In the genomic region with DNA sequence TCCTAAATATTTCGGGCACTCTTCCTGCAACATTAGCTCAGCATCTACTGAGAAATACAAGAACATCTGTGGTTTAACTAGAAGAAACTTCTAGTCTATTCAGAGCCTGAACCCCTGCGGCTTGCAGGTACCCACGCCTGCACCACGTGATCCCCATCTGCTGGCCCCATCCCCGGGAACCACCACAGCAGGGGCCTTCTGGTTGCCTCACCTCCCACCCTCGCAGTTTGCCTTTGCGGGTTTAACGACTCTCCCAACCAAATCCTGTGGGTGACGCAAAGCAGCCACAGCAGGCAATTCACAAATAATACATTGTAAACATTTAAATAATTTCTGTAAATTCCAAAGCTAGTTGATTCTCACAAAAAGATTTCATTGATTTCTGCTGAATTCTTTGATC, we compare ENCODE assay signal across 16 cellular contexts.
DNase-seq lines count a peak whose midpoint lies in the region; FAIRE-seq and TF ChIP-seq lines count a peak whose summit lies in the region.
"Had no signal": no experiment of that assay in that cellular context is flagged by ENCODE, and none has a peak within 500 bp of the region (broad histone marks: within the 10 kb centered on the region; RNA-seq: fewer than 3 reads in every experiment).

No MANE protein-coding gene starts in this region.

- no peak overlapping the region for H3K9ac ChIP-seq in endodermal cell (ENCODE audit: extremely low read depth, low read length, poor library complexity, severe bottlenecking)

- H3K36me3 ChIP-seq in endodermal cell (ENCODE audit: control insufficient read depth, insufficient read depth, low read length): no peaks in the 10 kb centered on the region
- H3K36me3 ChIP-seq: HAP-1, neutrophil had no signal

- no peaks in the 10 kb centered on the region for H3K4me1 ChIP-seq in endodermal cell (ENCODE audit: control insufficient read depth, insufficient read depth, low read length)
- H3K4me1 ChIP-seq: Caco-2, HAP-1 had no signal

- peak; percentile 18 for DNase-seq in activated CD4-positive, alpha-beta T cell treated with anti-CD3 and anti-CD28 coated beads for 48 hours
- DNase-seq in activated CD4-positive, alpha-beta T cell treated with anti-CD3 and anti-CD28 coated beads, Interleukin-2, amount 50 U/mL, for 4 hours: no peak
- DNase-seq in MV-4-11 (lab: John Stamatoyannopoulos, UW) (peak; percentile 88), endodermal cell (no peak), islet precursor cell (no peak), frontal cortex (ENCODE audit: low spot score in 2 of 2) (no peak)
- peak; percentile 5 for DNase-seq in activated gamma-delta T cell treated with anti-CD3 and anti-CD28 coated beads, Interleukin-2, amount 50 U/mL, for 16 hours (ENCODE audit: low read depth)
- DNase-seq in stimulated activated CD8-positive, alpha-beta memory T cell treated with anti-CD3 and anti-CD28 coated beads, Interleukin-15, amount 100 ng/mL, for 4 hours (ENCODE audit: low read depth in 2 of 2): peak; percentile 10 to 17
- DNase-seq: ACHN, anterior cingulate cortex, Caco-2, MM.1S had no signal

- H3K27ac Mint-ChIP-seq in endodermal cell: no peak overlapping the region
- H3K27ac Mint-ChIP-seq: dendritic cell treated with granulocyte-macrophage colony-stimulating factor and Interleukin-4, amounts not matched to agents 40 ng/mL and 50 ng/mL, for 4 days had no signal

- H3K27me3 Mint-ChIP-seq in endodermal cell (ENCODE audit: insufficient read depth): peaks cover 2% of the 10 kb centered on the region
- H3K27me3 Mint-ChIP-seq: dendritic cell treated with granulocyte-macrophage colony-stimulating factor and Interleukin-4, amounts not matched to agents 40 ng/mL and 50 ng/mL, for 4 days had no signal

- H3K36me3 Mint-ChIP-seq in endodermal cell (ENCODE audit: low read depth): no peaks in the 10 kb centered on the region

- no peaks in the 10 kb centered on the region for H3K9me3 Mint-ChIP-seq in endodermal cell

- no peak overlapping the region for H3K4me3 Mint-ChIP-seq in endodermal cell
- H3K4me3 Mint-ChIP-seq: dendritic cell treated with granulocyte-macrophage colony-stimulating factor and Interleukin-4, amounts not matched to agents 40 ng/mL and 50 ng/mL, for 4 days had no signal

- no peak overlapping the region for H3K27ac ChIP-seq in endodermal cell (ENCODE audit: low read depth, low read length)
- H3K27ac ChIP-seq: neutrophil had no signal

- 80 to 86% methylated on average over 4 to 9 of the region's 9 CpGs for WGBS in endodermal cell (ENCODE audit: insufficient coverage in 1 of 2, insufficient read length in 1 of 2), 2 experiments

- H3K27me3 ChIP-seq in endodermal cell (ENCODE audit: control insufficient read depth, insufficient read depth, low read length, poor library complexity, severe bottlenecking): no peaks in the 10 kb centered on the region
- H3K27me3 ChIP-seq: neutrophil had no signal

- no peak overlapping the region for H3K4me3 ChIP-seq in endodermal cell (ENCODE audit: low read length)
- H3K4me3 ChIP-seq: HAP-1, lung had no signal

- no peaks in the 10 kb centered on the region for H3K4me1 Mint-ChIP-seq in endodermal cell

- no peak for TF ChIP-seq CTCF in endodermal cell (conservative IDR thresholded peaks at IDR 0.05)

- FAIRE-seq in frontal cortex (lab: Jason Lieb, UNC): no peak

- H3K9me3 ChIP-seq in endodermal cell (ENCODE audit: control insufficient read depth, low read length): no peaks in the 10 kb centered on the region
- H3K9me3 ChIP-seq: Caco-2, HAP-1, neutrophil had no signal

Comparison
In these comparisons a context has a peak if more than half of its experiments do, and no peak if none do; other contexts are left out.
1. DNase-seq: peak in activated CD4-positive, alpha-beta T cell treated with anti-CD3 and anti-CD28 coated beads for 48 hours (single experiment), MV-4-11 (single experiment), activated gamma-delta T cell treated with anti-CD3 and anti-CD28 coated beads, Interleukin-2, amount 50 U/mL, for 16 hours (single experiment) and stimulated activated CD8-positive, alpha-beta memory T cell treated with anti-CD3 and anti-CD28 coated beads, Interleukin-15, amount 100 ng/mL, for 4 hours (2 of 2); none in activated CD4-positive, alpha-beta T cell treated with anti-CD3 and anti-CD28 coated beads, Interleukin-2, amount 50 U/mL, for 4 hours (0 of 2), endodermal cell (single experiment), islet precursor cell (single experiment) and frontal cortex (0 of 2).